Comparison of ENCODE assay signal across 8 cellular contexts in the genomic region with DNA sequence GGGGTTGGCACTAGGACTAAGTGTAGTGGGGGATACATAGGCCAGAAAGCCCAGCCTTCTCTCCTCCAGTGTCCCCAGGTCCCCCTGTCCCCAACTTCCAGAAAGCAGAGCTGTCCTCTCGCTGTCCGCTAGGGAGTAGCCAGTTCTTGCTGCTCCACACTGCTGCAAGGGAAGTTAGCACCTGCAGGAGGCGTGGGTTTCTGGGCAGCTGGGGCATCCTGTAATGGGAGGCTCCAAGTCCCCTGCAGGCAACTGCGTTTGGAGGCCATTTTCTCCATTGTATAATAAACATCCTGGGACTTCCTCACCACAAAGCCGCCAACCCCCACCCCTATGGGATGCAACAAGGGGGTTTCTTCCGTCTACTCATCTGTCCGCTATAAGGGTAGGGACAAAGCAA. TPM values are rescaled to one million over a fixed set of nuclear protein-coding genes. Genes with fewer than 3 reads are reported as not detected.
A peak's percentile ranks its signal among the peaks of the same experiment; 100 is the strongest.
DNase-seq lines count a peak whose midpoint lies in the region; ATAC-seq and TF ChIP-seq lines count a peak whose summit lies in the region.

No MANE protein-coding gene starts in this region.

- peaks cover 0 to 2% (median 0%) of the 10 kb centered on the region in 9 donors for H3K9me3 Mint-ChIP-seq in naive thymus-derived CD8-positive, alpha-beta T cell

- peak; percentile 13 for TF ChIP-seq CTCF in DOHH2 (IDR thresholded peaks at IDR 0.05; ENCODE audit: low read depth, low read length, poor library complexity, severe bottlenecking)
- peak; percentile 64 for TF ChIP-seq CTCF in brain microvascular endothelial cell (IDR thresholded peaks at IDR 0.05; ENCODE audit: low read depth, low read length, missing control alignments)

- peaks cover 22% of the 10 kb centered on the region for H3K4me1 ChIP-seq in DOHH2 (ENCODE audit: control insufficient read depth, low read length)

- POLR2A ChIA-PET in naive thymus-derived CD8-positive, alpha-beta T cell (lab: Charles Lee) = no interaction called here

- DNase-seq in NCI-H1105 treated with DMSO at 0.1 percent for 48 hours (lab: John Stamatoyannopoulos, UW) = peak; percentile 11
- DNase-seq in brain microvascular endothelial cell = no peak
- DNase-seq in naive thymus-derived CD8-positive, alpha-beta T cell = no peak
- no peak for DNase-seq in activated CD8-positive, alpha-beta memory T cell treated with anti-CD3 and anti-CD28 coated beads for 24 hours
- DNase-seq in NOMO-1 treated with dmso at 0.1 percent for 144 hours (lab: John Stamatoyannopoulos, UW; ENCODE audit: unreplicated experiment) = no peak
- no peak for DNase-seq in activated CD4-positive, alpha-beta T cell treated with anti-CD3 and anti-CD28 coated beads for 1 hour

- no peaks in the 10 kb centered on the region for H3K9me3 ChIP-seq in DOHH2 (ENCODE audit: control insufficient read depth, insufficient read depth, low read length)

- H3F3A ChIP-seq in DOHH2 (ENCODE audit: control insufficient read depth, insufficient read depth) = no peaks in the 10 kb centered on the region

- H3K27ac Mint-ChIP-seq in naive thymus-derived CD8-positive, alpha-beta T cell = no peak overlapping the region

- H3K27me3 ChIP-seq in DOHH2 (ENCODE audit: control insufficient read depth, low read length) (peaks cover 36% of the 10 kb centered on the region), brain microvascular endothelial cell (replicated peaks) (peaks cover 37% of the 10 kb centered on the region)

- ATAC-seq in naive thymus-derived CD8-positive, alpha-beta T cell = no peak
- ATAC-seq in HG03457 (IDR thresholded peaks at IDR 0.05; ENCODE audit: unreplicated experiment) = no peak

- no peak overlapping the region for H3K4me3 ChIP-seq in DOHH2 (ENCODE audit: low read length)
- H3K4me3 ChIP-seq in brain microvascular endothelial cell (ENCODE audit: low read depth, low read length) = no peak overlapping the region

- H3K27me3 Mint-ChIP-seq in naive thymus-derived CD8-positive, alpha-beta T cell = peaks cover 21 to 59% (median 36%) of the 10 kb centered on the region in 5 donors

- H3K9me2 ChIP-seq in DOHH2 (replicated peaks; ENCODE audit: control insufficient read depth, low read length) = no peaks in the 10 kb centered on the region

- no peaks in the 10 kb centered on the region for H4K20me1 ChIP-seq in DOHH2 (ENCODE audit: control insufficient read depth, insufficient read depth, low read depth, low read length)

- H3K36me3 Mint-ChIP-seq in naive thymus-derived CD8-positive, alpha-beta T cell = peaks cover 7 to 25% (median 16%) of the 10 kb centered on the region in 3 donors

- in situ Hi-C loops in brain microvascular endothelial cell (cut with HindIII; ENCODE audit: low pct_ligation_motif_present, low sequenced_read_pairs) = no loop called here

- H3K4me2 ChIP-seq in DOHH2 (ENCODE audit: low read length) = no peak overlapping the region

- H3K4me1 Mint-ChIP-seq in naive thymus-derived CD8-positive, alpha-beta T cell = peaks cover 9 to 25% (median 13%) of the 10 kb centered on the region in 4 donors

- peak overlapping the region; percentile 20 to 95 (median 84) for H3K4me3 Mint-ChIP-seq in naive thymus-derived CD8-positive, alpha-beta T cell

- H3K36me3 ChIP-seq in DOHH2 (ENCODE audit: control insufficient read depth, low read length) (no peaks in the 10 kb centered on the region), brain microvascular endothelial cell (replicated peaks) (no peaks in the 10 kb centered on the region)

- H3K79me2 ChIP-seq in DOHH2 (ENCODE audit: control insufficient read depth, low read length) = no peaks in the 10 kb centered on the region

- H3K27ac ChIP-seq in DOHH2 (ENCODE audit: low read depth, low read length) (no peak overlapping the region), brain microvascular endothelial cell (no peak overlapping the region)

RNA-seq across cellular contexts. Expression of a gene that starts 1.7 kb away (rescaled TPM):
- not detected for total RNA-seq in naive thymus-derived CD8-positive, alpha-beta T cell
- polyA plus RNA-seq in naive thymus-derived CD8-positive, alpha-beta T cell = not detected

RNA-seq across cellular contexts. Expression of a gene that starts 54.4 kb away (rescaled TPM):
- total RNA-seq in naive thymus-derived CD8-positive, alpha-beta T cell = 10 to 100 TPM; 87.9 to 89.0 TPM
- polyA plus RNA-seq in naive thymus-derived CD8-positive, alpha-beta T cell = 10 to 100 TPM; 36.4 to 52.0 (median 48.6) TPM
